In genomic region chr5:171315386-171315891, GRCh38 we compare ENCODE assay signal across 2 cellular contexts.
TF ChIP-seq lines count a peak whose summit lies in the region.

No MANE protein-coding gene starts in this region.

TF ChIP-seq in IMR-90, 13 proteins besides CTCF, POLR2A, EP300 and RAD21:
- TF ChIP-seq NFE2L2 (IDR thresholded peaks at IDR 0.05; ENCODE audit: low read depth, low read length) (no peak), USF2 (IDR thresholded peaks at IDR 0.05; ENCODE audit: low read depth, low read length) (no peak), BHLHE40 (IDR thresholded peaks at IDR 0.05; ENCODE audit: low read depth, low read length) (no peak), MAFK (IDR thresholded peaks at IDR 0.05; ENCODE audit: low read depth, low read length) (no peak), FOS (IDR thresholded peaks at IDR 0.05; ENCODE audit: low read depth, low read length) (no peak), MXI1 (IDR thresholded peaks at IDR 0.05; ENCODE audit: borderline replicate concordance, low read depth, low read length) (no peak), CEBPB (IDR thresholded peaks at IDR 0.05; ENCODE audit: low read depth, low read length) (no peak), MAZ (IDR thresholded peaks at IDR 0.05; ENCODE audit: borderline replicate concordance, low read depth, low read length) (no peak), ELK1 (IDR thresholded peaks at IDR 0.05; ENCODE audit: borderline replicate concordance, low read depth, low read length) (no peak), SMC3 (IDR thresholded peaks at IDR 0.05; ENCODE audit: low read depth, low read length) (no peak), CHD1 (IDR thresholded peaks at IDR 0.05; ENCODE audit: low read depth, low read length) (no peak), RCOR1 (IDR thresholded peaks at IDR 0.05; ENCODE audit: insufficient replicate concordance, low read length) (no peak), RFX5 (IDR thresholded peaks at IDR 0.05; ENCODE audit: low read depth, low read length) (no peak)

TF ChIP-seq in HepG2, 621 proteins besides CTCF, POLR2A, EP300 and RAD21:
- TF ChIP-seq DZIP1 (CRISPR knock-in tag; IDR thresholded peaks at IDR 0.05) (no peak), ZNF335 (CRISPR knock-in tag; IDR thresholded peaks at IDR 0.05) (no peak), GPN1 (CRISPR knock-in tag; IDR thresholded peaks at IDR 0.05; ENCODE audit: borderline replicate concordance) (no peak), ZNF776 (CRISPR knock-in tag; IDR thresholded peaks at IDR 0.05) (no peak), ZFY (CRISPR knock-in tag; IDR thresholded peaks at IDR 0.05) (no peak), HMGA1 (CRISPR knock-in tag; conservative IDR thresholded peaks at IDR 0.05) (no peak), IRF1 (CRISPR knock-in tag; IDR thresholded peaks at IDR 0.05; ENCODE audit: low read depth) (no peak), ZC3H13 (CRISPR knock-in tag; IDR thresholded peaks at IDR 0.05) (no peak), ZFP36L1 (CRISPR knock-in tag; IDR thresholded peaks at IDR 0.05) (no peak), FOXJ3 (CRISPR knock-in tag; IDR thresholded peaks at IDR 0.05; ENCODE audit: borderline replicate concordance) (no peak)
